1 cellular context compared by ENCODE assay signal in the genomic region with DNA sequence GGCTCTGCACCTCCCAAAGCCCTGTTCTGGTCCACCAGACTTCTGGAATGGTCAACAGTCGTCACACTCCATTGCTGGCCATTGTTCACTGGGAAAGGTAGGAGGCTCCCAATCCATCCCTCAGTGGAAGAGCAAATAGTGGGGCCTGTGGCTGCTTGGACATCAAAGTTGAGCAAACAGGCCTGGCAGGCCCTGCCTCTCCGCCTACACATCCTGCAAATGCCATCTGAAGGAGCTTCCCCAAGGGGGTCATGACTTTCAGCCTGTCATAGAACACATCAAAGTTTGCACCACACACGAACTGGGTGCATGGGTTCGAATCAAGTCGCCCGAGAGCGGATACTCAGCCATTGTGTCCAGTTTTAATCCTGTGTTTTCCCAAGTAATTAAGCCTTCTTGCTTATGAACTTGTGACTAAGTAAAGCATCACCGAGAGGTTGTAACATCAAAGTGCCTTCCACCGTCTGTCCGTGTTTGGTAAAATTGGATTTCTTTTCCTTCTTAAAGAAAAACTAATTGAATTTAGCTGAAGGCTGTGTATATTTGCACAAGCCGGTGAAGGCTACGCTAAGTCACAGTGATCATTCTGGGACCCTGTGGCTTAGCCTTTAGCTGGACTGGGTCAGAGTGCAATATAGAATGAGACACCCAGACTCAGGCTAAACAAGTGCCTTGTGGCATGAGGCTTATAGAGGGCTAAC.
TF ChIP-seq lines count a peak whose summit lies in the region.

No MANE protein-coding gene starts in this region.

TF ChIP-seq in HepG2, 621 proteins besides CTCF, POLR2A, EP300 and RAD21 (continued from another document and continues in another):
- TF ChIP-seq, protein P1, sequence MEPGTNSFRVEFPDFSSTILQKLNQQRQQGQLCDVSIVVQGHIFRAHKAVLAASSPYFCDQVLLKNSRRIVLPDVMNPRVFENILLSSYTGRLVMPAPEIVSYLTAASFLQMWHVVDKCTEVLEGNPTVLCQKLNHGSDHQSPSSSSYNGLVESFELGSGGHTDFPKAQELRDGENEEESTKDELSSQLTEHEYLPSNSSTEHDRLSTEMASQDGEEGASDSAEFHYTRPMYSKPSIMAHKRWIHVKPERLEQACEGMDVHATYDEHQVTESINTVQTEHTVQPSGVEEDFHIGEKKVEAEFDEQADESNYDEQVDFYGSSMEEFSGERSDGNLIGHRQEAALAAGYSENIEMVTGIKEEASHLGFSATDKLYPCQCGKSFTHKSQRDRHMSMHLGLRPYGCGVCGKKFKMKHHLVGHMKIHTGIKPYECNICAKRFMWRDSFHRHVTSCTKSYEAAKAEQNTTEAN (CRISPR knock-in tag; conservative IDR thresholded peaks at IDR 0.05): no peak
- TF ChIP-seq PHF8 (CRISPR knock-in tag; IDR thresholded peaks at IDR 0.05): peak; percentile 45
- no peak for TF ChIP-seq ZIK1 (CRISPR knock-in tag; IDR thresholded peaks at IDR 0.05; ENCODE audit: borderline replicate concordance, low read depth)
- TF ChIP-seq NBN (conservative IDR thresholded peaks at IDR 0.05): no peak
- TF ChIP-seq HMGA1 (CRISPR knock-in tag; conservative IDR thresholded peaks at IDR 0.05): no peak
- peak; percentile 47; the same call in 1 of the 2 replicates for TF ChIP-seq ZNF124 (CRISPR knock-in tag; IDR thresholded peaks at IDR 0.05)
- TF ChIP-seq KAT2B (IDR thresholded peaks at IDR 0.05; ENCODE audit: borderline replicate concordance, low read depth, low read length): no peak
- peak; percentile 76; the same call in 1 of the 2 replicates for TF ChIP-seq GTF3A (CRISPR knock-in tag; conservative IDR thresholded peaks at IDR 0.05)
- TF ChIP-seq, protein P2, sequence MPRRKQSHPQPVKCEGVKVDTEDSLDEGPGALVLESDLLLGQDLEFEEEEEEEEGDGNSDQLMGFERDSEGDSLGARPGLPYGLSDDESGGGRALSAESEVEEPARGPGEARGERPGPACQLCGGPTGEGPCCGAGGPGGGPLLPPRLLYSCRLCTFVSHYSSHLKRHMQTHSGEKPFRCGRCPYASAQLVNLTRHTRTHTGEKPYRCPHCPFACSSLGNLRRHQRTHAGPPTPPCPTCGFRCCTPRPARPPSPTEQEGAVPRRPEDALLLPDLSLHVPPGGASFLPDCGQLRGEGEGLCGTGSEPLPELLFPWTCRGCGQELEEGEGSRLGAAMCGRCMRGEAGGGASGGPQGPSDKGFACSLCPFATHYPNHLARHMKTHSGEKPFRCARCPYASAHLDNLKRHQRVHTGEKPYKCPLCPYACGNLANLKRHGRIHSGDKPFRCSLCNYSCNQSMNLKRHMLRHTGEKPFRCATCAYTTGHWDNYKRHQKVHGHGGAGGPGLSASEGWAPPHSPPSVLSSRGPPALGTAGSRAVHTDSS (CRISPR knock-in tag; conservative IDR thresholded peaks at IDR 0.05): no peak
- no peak for TF ChIP-seq TBP (CRISPR knock-in tag; IDR thresholded peaks at IDR 0.05)
- no peak for TF ChIP-seq SIN3B (IDR thresholded peaks at IDR 0.05; ENCODE audit: low read length)
- no peak for TF ChIP-seq BRCA1 (CRISPR knock-in tag; IDR thresholded peaks at IDR 0.05)
- TF ChIP-seq SAFB2 (CRISPR knock-in tag; IDR thresholded peaks at IDR 0.05; ENCODE audit: borderline replicate concordance, low read depth): no peak; the same call in 1 of the 2 replicates
- TF ChIP-seq, protein P3, sequence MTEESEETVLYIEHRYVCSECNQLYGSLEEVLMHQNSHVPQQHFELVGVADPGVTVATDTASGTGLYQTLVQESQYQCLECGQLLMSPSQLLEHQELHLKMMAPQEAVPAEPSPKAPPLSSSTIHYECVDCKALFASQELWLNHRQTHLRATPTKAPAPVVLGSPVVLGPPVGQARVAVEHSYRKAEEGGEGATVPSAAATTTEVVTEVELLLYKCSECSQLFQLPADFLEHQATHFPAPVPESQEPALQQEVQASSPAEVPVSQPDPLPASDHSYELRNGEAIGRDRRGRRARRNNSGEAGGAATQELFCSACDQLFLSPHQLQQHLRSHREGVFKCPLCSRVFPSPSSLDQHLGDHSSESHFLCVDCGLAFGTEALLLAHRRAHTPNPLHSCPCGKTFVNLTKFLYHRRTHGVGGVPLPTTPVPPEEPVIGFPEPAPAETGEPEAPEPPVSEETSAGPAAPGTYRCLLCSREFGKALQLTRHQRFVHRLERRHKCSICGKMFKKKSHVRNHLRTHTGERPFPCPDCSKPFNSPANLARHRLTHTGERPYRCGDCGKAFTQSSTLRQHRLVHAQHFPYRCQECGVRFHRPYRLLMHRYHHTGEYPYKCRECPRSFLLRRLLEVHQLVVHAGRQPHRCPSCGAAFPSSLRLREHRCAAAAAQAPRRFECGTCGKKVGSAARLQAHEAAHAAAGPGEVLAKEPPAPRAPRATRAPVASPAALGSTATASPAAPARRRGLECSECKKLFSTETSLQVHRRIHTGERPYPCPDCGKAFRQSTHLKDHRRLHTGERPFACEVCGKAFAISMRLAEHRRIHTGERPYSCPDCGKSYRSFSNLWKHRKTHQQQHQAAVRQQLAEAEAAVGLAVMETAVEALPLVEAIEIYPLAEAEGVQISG (CRISPR knock-in tag; IDR thresholded peaks at IDR 0.05): peak; percentile 73
- TF ChIP-seq NFYB (CRISPR knock-in tag; IDR thresholded peaks at IDR 0.05): no peak
- no peak for TF ChIP-seq ZFAT (CRISPR knock-in tag; conservative IDR thresholded peaks at IDR 0.05)
- TF ChIP-seq PHB2 (IDR thresholded peaks at IDR 0.05; ENCODE audit: partially characterized antibody): no peak
- TF ChIP-seq, protein P4, sequence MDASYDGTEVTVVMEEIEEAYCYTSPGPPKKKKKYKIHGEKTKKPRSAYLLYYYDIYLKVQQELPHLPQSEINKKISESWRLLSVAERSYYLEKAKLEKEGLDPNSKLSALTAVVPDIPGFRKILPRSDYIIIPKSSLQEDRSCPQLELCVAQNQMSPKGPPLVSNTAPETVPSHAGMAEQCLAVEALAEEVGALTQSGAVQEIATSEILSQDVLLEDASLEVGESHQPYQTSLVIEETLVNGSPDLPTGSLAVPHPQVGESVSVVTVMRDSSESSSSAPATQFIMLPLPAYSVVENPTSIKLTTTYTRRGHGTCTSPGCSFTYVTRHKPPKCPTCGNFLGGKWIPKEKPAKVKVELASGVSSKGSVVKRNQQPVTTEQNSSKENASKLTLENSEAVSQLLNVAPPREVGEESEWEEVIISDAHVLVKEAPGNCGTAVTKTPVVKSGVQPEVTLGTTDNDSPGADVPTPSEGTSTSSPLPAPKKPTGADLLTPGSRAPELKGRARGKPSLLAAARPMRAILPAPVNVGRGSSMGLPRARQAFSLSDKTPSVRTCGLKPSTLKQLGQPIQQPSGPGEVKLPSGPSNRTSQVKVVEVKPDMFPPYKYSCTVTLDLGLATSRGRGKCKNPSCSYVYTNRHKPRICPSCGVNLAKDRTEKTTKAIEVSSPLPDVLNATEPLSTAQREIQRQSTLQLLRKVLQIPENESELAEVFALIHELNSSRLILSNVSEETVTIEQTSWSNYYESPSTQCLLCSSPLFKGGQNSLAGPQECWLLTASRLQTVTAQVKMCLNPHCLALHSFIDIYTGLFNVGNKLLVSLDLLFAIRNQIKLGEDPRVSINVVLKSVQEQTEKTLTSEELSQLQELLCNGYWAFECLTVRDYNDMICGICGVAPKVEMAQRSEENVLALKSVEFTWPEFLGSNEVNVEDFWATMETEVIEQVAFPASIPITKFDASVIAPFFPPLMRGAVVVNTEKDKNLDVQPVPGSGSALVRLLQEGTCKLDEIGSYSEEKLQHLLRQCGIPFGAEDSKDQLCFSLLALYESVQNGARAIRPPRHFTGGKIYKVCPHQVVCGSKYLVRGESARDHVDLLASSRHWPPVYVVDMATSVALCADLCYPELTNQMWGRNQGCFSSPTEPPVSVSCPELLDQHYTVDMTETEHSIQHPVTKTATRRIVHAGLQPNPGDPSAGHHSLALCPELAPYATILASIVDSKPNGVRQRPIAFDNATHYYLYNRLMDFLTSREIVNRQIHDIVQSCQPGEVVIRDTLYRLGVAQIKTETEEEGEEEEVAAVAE (CRISPR knock-in tag; IDR thresholded peaks at IDR 0.05; ENCODE audit: borderline replicate concordance): no peak
- TF ChIP-seq, protein P5, sequence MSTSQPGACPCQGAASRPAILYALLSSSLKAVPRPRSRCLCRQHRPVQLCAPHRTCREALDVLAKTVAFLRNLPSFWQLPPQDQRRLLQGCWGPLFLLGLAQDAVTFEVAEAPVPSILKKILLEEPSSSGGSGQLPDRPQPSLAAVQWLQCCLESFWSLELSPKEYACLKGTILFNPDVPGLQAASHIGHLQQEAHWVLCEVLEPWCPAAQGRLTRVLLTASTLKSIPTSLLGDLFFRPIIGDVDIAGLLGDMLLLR (CRISPR knock-in tag; IDR thresholded peaks at IDR 0.05): no peak
- TF ChIP-seq, protein P6, sequence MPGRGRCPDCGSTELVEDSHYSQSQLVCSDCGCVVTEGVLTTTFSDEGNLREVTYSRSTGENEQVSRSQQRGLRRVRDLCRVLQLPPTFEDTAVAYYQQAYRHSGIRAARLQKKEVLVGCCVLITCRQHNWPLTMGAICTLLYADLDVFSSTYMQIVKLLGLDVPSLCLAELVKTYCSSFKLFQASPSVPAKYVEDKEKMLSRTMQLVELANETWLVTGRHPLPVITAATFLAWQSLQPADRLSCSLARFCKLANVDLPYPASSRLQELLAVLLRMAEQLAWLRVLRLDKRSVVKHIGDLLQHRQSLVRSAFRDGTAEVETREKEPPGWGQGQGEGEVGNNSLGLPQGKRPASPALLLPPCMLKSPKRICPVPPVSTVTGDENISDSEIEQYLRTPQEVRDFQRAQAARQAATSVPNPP (CRISPR knock-in tag; IDR thresholded peaks at IDR 0.05): 0 out of 2 replicates have a peak, but pooled peaks have one; percentile 46
- peak; percentile 20 for TF ChIP-seq PHF5A (CRISPR knock-in tag; IDR thresholded peaks at IDR 0.05; ENCODE audit: low read depth, unreplicated experiment)
- TF ChIP-seq CBX2 (IDR thresholded peaks at IDR 0.05; ENCODE audit: low read depth, low read length): no peak
- no peak for TF ChIP-seq CBX2 (CRISPR knock-in tag; IDR thresholded peaks at IDR 0.05; ENCODE audit: low read depth)
- no peak for TF ChIP-seq ZBTB8A (CRISPR knock-in tag; IDR thresholded peaks at IDR 0.05; ENCODE audit: borderline replicate concordance, low read depth)
- peak; percentile 66; the same call in 1 of the 2 replicates for TF ChIP-seq BORCS8-MEF2B (CRISPR knock-in tag; IDR thresholded peaks at IDR 0.05)
- TF ChIP-seq, protein P7, sequence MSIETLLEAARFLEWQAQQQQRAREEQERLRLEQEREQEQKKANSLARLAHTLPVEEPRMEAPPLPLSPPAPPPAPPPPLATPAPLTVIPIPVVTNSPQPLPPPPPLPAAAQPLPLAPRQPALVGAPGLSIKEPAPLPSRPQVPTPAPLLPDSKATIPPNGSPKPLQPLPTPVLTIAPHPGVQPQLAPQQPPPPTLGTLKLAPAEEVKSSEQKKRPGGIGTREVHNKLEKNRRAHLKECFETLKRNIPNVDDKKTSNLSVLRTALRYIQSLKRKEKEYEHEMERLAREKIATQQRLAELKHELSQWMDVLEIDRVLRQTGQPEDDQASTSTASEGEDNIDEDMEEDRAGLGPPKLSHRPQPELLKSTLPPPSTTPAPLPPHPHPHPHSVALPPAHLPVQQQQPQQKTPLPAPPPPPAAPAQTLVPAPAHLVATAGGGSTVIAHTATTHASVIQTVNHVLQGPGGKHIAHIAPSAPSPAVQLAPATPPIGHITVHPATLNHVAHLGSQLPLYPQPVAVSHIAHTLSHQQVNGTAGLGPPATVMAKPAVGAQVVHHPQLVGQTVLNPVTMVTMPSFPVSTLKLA (IDR thresholded peaks at IDR 0.05): no peak
- no peak for TF ChIP-seq ZNF382 (CRISPR knock-in tag; IDR thresholded peaks at IDR 0.05; ENCODE audit: borderline replicate concordance)
- TF ChIP-seq FIP1L1 (IDR thresholded peaks at IDR 0.05; ENCODE audit: borderline replicate concordance, insufficient read depth, low read depth, low read length): no peak
- peak; percentile 57; the same call in 1 of the 2 replicates for TF ChIP-seq YEATS2 (CRISPR knock-in tag; IDR thresholded peaks at IDR 0.05; ENCODE audit: borderline replicate concordance)
- TF ChIP-seq ZNF10 (CRISPR knock-in tag; IDR thresholded peaks at IDR 0.05; ENCODE audit: borderline replicate concordance, low read depth): no peak
- peak; percentile 72; the same call in 1 of the 2 replicates for TF ChIP-seq SMAD9 (CRISPR knock-in tag; IDR thresholded peaks at IDR 0.05)
- TF ChIP-seq ZNF251 (CRISPR knock-in tag; IDR thresholded peaks at IDR 0.05): no peak
- TF ChIP-seq HNRNPK (IDR thresholded peaks at IDR 0.05; ENCODE audit: low read depth, low read length, poor library complexity, severe bottlenecking): no peak
- TF ChIP-seq, protein P8, sequence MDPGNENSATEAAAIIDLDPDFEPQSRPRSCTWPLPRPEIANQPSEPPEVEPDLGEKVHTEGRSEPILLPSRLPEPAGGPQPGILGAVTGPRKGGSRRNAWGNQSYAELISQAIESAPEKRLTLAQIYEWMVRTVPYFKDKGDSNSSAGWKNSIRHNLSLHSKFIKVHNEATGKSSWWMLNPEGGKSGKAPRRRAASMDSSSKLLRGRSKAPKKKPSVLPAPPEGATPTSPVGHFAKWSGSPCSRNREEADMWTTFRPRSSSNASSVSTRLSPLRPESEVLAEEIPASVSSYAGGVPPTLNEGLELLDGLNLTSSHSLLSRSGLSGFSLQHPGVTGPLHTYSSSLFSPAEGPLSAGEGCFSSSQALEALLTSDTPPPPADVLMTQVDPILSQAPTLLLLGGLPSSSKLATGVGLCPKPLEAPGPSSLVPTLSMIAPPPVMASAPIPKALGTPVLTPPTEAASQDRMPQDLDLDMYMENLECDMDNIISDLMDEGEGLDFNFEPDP (CRISPR knock-in tag; conservative IDR thresholded peaks at IDR 0.05): no peak
- no peak; the same call in 1 of the 2 replicates for TF ChIP-seq ZNF232 (CRISPR knock-in tag; IDR thresholded peaks at IDR 0.05; ENCODE audit: borderline replicate concordance)
- TF ChIP-seq ATAD3A (CRISPR knock-in tag; IDR thresholded peaks at IDR 0.05): no peak
- TF ChIP-seq TBL1XR1 (IDR thresholded peaks at IDR 0.05; ENCODE audit: borderline replicate concordance, low read length, partially characterized antibody): no peak
- TF ChIP-seq GABPA (IDR thresholded peaks at IDR 0.05; ENCODE audit: low read depth, low read length): no peak
- no peak for TF ChIP-seq GABPA (CRISPR knock-in tag; IDR thresholded peaks at IDR 0.05; ENCODE audit: low read depth)
- TF ChIP-seq, protein P9, sequence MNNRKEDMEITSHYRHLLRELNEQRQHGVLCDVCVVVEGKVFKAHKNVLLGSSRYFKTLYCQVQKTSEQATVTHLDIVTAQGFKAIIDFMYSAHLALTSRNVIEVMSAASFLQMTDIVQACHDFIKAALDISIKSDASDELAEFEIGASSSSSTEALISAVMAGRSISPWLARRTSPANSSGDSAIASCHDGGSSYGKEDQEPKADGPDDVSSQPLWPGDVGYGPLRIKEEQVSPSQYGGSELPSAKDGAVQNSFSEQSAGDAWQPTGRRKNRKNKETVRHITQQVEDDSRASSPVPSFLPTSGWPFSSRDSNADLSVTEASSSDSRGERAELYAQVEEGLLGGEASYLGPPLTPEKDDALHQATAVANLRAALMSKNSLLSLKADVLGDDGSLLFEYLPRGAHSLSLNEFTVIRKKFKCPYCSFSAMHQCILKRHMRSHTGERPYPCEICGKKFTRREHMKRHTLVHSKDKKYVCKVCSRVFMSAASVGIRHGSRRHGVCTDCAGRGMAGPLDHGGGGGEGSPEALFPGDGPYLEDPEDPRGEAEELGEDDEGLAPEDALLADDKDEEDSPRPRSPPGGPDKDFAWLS (CRISPR knock-in tag; IDR thresholded peaks at IDR 0.05; ENCODE audit: borderline replicate concordance): no peak
- peak; percentile 25; the same call in 1 of the 2 replicates for TF ChIP-seq ATF7-NPFF (CRISPR knock-in tag; IDR thresholded peaks at IDR 0.05; ENCODE audit: low read depth)
- TF ChIP-seq, protein P10, sequence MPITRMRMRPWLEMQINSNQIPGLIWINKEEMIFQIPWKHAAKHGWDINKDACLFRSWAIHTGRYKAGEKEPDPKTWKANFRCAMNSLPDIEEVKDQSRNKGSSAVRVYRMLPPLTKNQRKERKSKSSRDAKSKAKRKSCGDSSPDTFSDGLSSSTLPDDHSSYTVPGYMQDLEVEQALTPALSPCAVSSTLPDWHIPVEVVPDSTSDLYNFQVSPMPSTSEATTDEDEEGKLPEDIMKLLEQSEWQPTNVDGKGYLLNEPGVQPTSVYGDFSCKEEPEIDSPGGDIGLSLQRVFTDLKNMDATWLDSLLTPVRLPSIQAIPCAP (CRISPR knock-in tag; IDR thresholded peaks at IDR 0.05; ENCODE audit: low read depth): no peak
